Comparison of ENCODE assay signal across 10 cellular contexts in genomic region chr1:208183977-208184901, GRCh38. TPM values are rescaled to one million over a fixed set of nuclear protein-coding genes. Genes with fewer than 3 reads are reported as not detected.
DNase-seq lines count a peak whose midpoint lies in the region; ATAC-seq and TF ChIP-seq lines count a peak whose summit lies in the region.
"Had no signal": no experiment of that assay in that cellular context is flagged by ENCODE, and none has a peak within 500 bp of the region (broad histone marks: within the 10 kb centered on the region; RNA-seq: fewer than 3 reads in every experiment).

No MANE protein-coding gene starts in this region.

- peaks cover 33% of the 10 kb centered on the region for H3K36me3 Mint-ChIP-seq in nephron progenitor cell (ENCODE audit: low read depth)
- no peaks in the 10 kb centered on the region for H3K36me3 Mint-ChIP-seq in naive thymus-derived CD8-positive, alpha-beta T cell

- H3K27ac Mint-ChIP-seq in nephron progenitor cell, result peak overlapping the region; percentile 53
- H3K27ac Mint-ChIP-seq in naive thymus-derived CD8-positive, alpha-beta T cell, result no peak overlapping the region

- ATAC-seq in naive thymus-derived CD8-positive, alpha-beta T cell, result no peak

- DNase-seq in DMS79 (lab: John Stamatoyannopoulos, UW) (peak; percentile 22), NCI-H82 (lab: John Stamatoyannopoulos, UW) (peak; percentile 76), dorsolateral prefrontal cortex (peak in 2 of 10 donors; percentile 26 to 68), nephron progenitor cell (no peak), NCI-H2107 treated with DMSO at 0.1 percent for 48 hours (lab: John Stamatoyannopoulos, UW; ENCODE audit: unreplicated experiment) (no peak), NCI-H1092 treated with DMSO at 0.1 percent for 48 hours (lab: John Stamatoyannopoulos, UW) (no peak), NCI-H1694 (lab: John Stamatoyannopoulos, UW) (no peak)
- DNase-seq in naive thymus-derived CD8-positive, alpha-beta T cell, result no peak
- DNase-seq: testis had no signal

- H3K27ac ChIP-seq in dorsolateral prefrontal cortex, result peak overlapping the region in 48 of 59 donors; percentile 4 to 86 (median 60)
- H3K27ac ChIP-seq: SK-N-MC, testis had no signal

- peak overlapping the region; percentile 31 for H3K4me3 Mint-ChIP-seq in nephron progenitor cell
- no peak overlapping the region for H3K4me3 Mint-ChIP-seq in naive thymus-derived CD8-positive, alpha-beta T cell

- H3K27me3 ChIP-seq in dorsolateral prefrontal cortex, result no peaks in the 10 kb centered on the region
- H3K27me3 ChIP-seq: testis had no signal

- H3K27me3 Mint-ChIP-seq in nephron progenitor cell (ENCODE audit: low read depth, poor library complexity), result peaks cover 31% of the 10 kb centered on the region
- peaks cover 5 to 23% (median 11%) of the 10 kb centered on the region in 5 donors for H3K27me3 Mint-ChIP-seq in naive thymus-derived CD8-positive, alpha-beta T cell

- TF ChIP-seq CTCF in dorsolateral prefrontal cortex (IDR thresholded peaks at IDR 0.05 in 54 of 56, conservative IDR thresholded peaks at IDR 0.05 in 2 of 56; ENCODE audit: low read depth in 1 of 56, partially characterized antibody in 56 of 56) (no peak), nephron progenitor cell (IDR thresholded peaks at IDR 0.05) (no peak)

- intact Hi-C loops in dorsolateral prefrontal cortex (cut with DNase I), result no loop called here

- H3K9me3 Mint-ChIP-seq in nephron progenitor cell, result no peaks in the 10 kb centered on the region
- no peaks in the 10 kb centered on the region for H3K9me3 Mint-ChIP-seq in naive thymus-derived CD8-positive, alpha-beta T cell

- POLR2A ChIA-PET in naive thymus-derived CD8-positive, alpha-beta T cell (lab: Charles Lee), result no interaction called here

- peaks cover 90% of the 10 kb centered on the region for H3K4me1 Mint-ChIP-seq in nephron progenitor cell
- H3K4me1 Mint-ChIP-seq in naive thymus-derived CD8-positive, alpha-beta T cell, result peaks cover 8 to 19% (median 11%) of the 10 kb centered on the region in 4 donors

- H3K4me3 ChIP-seq in dorsolateral prefrontal cortex, result no peak overlapping the region
- H3K4me3 ChIP-seq: SK-N-MC, testis had no signal

RNA-seq across cellular contexts. Expression of gene PLXNA2, which starts 59.9 kb away (rescaled TPM):
- total RNA-seq in dorsolateral prefrontal cortex, result 100 to 1,000 TPM in 36 of 120 experiments, 10 to 100 TPM in 84; 39.8 to 132 (median 90.8) TPM
- total RNA-seq in naive thymus-derived CD8-positive, alpha-beta T cell, result 1 to 10 TPM; 6.7 to 7.7 TPM
- polyA plus RNA-seq in naive thymus-derived CD8-positive, alpha-beta T cell, result under 1 TPM; 0.06 to 0.14 (median 0.06) TPM

Comparison
In these comparisons a context has a peak if more than half of its experiments do, and no peak if none do; other contexts are left out.
1. DNase-seq: peak in DMS79 (single experiment) and NCI-H82 (single experiment); none in nephron progenitor cell (single experiment), NCI-H2107 treated with DMSO at 0.1 percent for 48 hours (single experiment), naive thymus-derived CD8-positive, alpha-beta T cell (0 of 10), NCI-H1092 treated with DMSO at 0.1 percent for 48 hours (single experiment) and NCI-H1694 (single experiment).
2. RNA of gene PLXNA2, which starts 59.9 kb away (total RNA-seq): 39.8 to 132 TPM in dorsolateral prefrontal cortex; 6.7 to 7.7 TPM in naive thymus-derived CD8-positive, alpha-beta T cell; every median in the first group is over 4 times any median in the second.